15 cellular contexts compared by ENCODE assay signal in the genomic region with DNA sequence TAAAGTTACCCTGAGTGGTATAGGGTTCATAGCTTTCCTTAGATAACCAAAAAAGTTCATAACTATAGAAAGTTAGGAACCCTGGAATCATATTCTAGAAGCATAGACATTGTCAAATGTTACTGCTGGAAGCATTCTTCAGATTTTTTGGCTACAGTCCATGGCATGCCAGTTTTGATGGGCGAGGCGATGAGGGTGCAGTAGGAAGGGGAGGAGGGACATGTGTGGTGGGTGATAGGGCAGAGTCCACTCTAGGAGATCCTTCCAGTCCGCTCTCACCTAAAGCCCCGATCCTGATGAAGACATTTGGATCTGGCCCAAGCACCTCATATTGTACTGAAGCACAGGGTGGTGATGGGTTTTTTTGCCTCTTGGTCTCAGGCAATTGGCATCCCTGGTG.
"Had no signal": no experiment of that assay in that cellular context is flagged by ENCODE, and none has a peak within 500 bp of the region (broad histone marks: within the 10 kb centered on the region; RNA-seq: fewer than 3 reads in every experiment).

No MANE protein-coding gene starts in this region.

- DNase-seq: activated B cell treated with CpG ODN at 0.5 μM for 24 hours; activated CD4-positive, alpha-beta memory T cell treated with anti-CD3 and anti-CD28 coated beads for 36 hours; activated CD4-positive, alpha-beta T cell treated with anti-CD3 and anti-CD28 coated beads for 4 hours; activated naive CD4-positive, alpha-beta T cell; activated T-cell treated with anti-CD3 and anti-CD28 coated beads for 4 hours; caudate nucleus; effector memory CD8-positive, alpha-beta T cell; immature natural killer cell; left cardiac atrium; naive B cell; pancreas; stimulated activated CD8-positive, alpha-beta memory T cell treated with anti-CD3 and anti-CD28 coated beads, Interleukin-4, amount 100 ng/mL, for 48 hours; stimulated activated naive CD4-positive, alpha-beta T cell treated with Interleukin-2 at 50 U/mL for 16 hours; tibial artery had no signal

- H3K36me3 ChIP-seq: pancreas, tibial artery, vagina had no signal

- H3K4me1 ChIP-seq: pancreas, tibial artery, vagina had no signal

- ATAC-seq: effector memory CD8-positive, alpha-beta T cell; left cardiac atrium had no signal

- H3K27ac ChIP-seq: pancreas, tibial artery, vagina had no signal

- H3K4me3 ChIP-seq: pancreas, tibial artery, vagina had no signal

- H3K9me3 ChIP-seq: pancreas, tibial artery, vagina had no signal

- H3K27me3 ChIP-seq: pancreas, tibial artery, vagina had no signal
